Comparison of ENCODE assay signal across 17 cellular contexts in genomic region chr3:46737320-46737719, GRCh38. TPM values are rescaled to one million over a fixed set of nuclear protein-coding genes. Genes with fewer than 3 reads are reported as not detected.
A peak's percentile ranks its signal among the peaks of the same experiment; 100 is the strongest.
DNase-seq lines count a peak whose midpoint lies in the region; TF ChIP-seq lines count a peak whose summit lies in the region.
"Had no signal": no experiment of that assay in that cellular context is flagged by ENCODE, and none has a peak within 500 bp of the region (broad histone marks: within the 10 kb centered on the region; RNA-seq: fewer than 3 reads in every experiment).

No MANE protein-coding gene starts in this region.

- H3K9me3 ChIP-seq in adrenal gland (replicated peaks in 1 of 3): no peaks in the 10 kb centered on the region
- no peaks in the 10 kb centered on the region for H3K9me3 ChIP-seq in Karpas-422 (ENCODE audit: low read length)
- H3K9me3 ChIP-seq: A549, SK-N-SH had no signal

- DNase-seq in AG20443 (ENCODE audit: low spot score): peak; percentile 10
- peak; percentile 8 for DNase-seq in NCI-H1092 treated with DMSO at 0.1 percent for 48 hours (lab: John Stamatoyannopoulos, UW)
- DNase-seq in mesenteric fat pad (ENCODE audit: low spot score): peak; percentile 51
- DNase-seq in activated CD4-positive, alpha-beta T cell treated with anti-CD3 and anti-CD28 coated beads for 4 hours: no peak
- no peak for DNase-seq in adrenal gland
- no peak for DNase-seq in Karpas-422
- no peak for DNase-seq in T-helper 2 cell
- DNase-seq: AML-193, NCI-H1048, NCI-H187, NCI-H510A, PC-9, SK-N-SH had no signal

- H3K4me2 ChIP-seq in Karpas-422 (ENCODE audit: low read depth, low read length, poor library complexity, severe bottlenecking): no peak overlapping the region
- H3K4me2 ChIP-seq: A549, PC-9, SK-N-SH had no signal

- 24 to 47% (median 41%) methylated on average over 2 to 4 of the region's 4 CpGs for WGBS in adrenal gland, 4 donors

- no peak for TF ChIP-seq CTCF in VCaP (conservative IDR thresholded peaks at IDR 0.05)
- TF ChIP-seq CTCF in adrenal gland (IDR thresholded peaks at IDR 0.05): no peak

- H3K9me2 ChIP-seq in Karpas-422 (replicated peaks; ENCODE audit: insufficient read depth, low read length): no peaks in the 10 kb centered on the region
- H3K9me2 ChIP-seq: SK-N-SH had no signal

- intact Hi-C loops in adrenal gland (cut with DNase I): no loop called here

- H3K4me3 ChIP-seq in adrenal gland (no peak overlapping the region), Karpas-422 (ENCODE audit: low read length) (no peak overlapping the region)
- H3K4me3 ChIP-seq: A549, GM12878, PC-9 had no signal

- H3K4me1 ChIP-seq in adrenal gland (replicated peaks in 1 of 2) (no peaks in the 10 kb centered on the region), Karpas-422 (ENCODE audit: low read length) (no peaks in the 10 kb centered on the region)
- H3K4me1 ChIP-seq: A549 had no signal

- H3K27me3 ChIP-seq in adrenal gland (no peaks in the 10 kb centered on the region), Karpas-422 (ENCODE audit: low read length) (no peaks in the 10 kb centered on the region; the same call in 1 of the 2 replicates)

- H2AFZ ChIP-seq in Karpas-422 (ENCODE audit: low read length): no peak overlapping the region
- H2AFZ ChIP-seq: PC-9 had no signal

- no peaks in the 10 kb centered on the region for H3K79me2 ChIP-seq in Karpas-422 (ENCODE audit: low read length)

- no peak for TF ChIP-seq POLR2A in adrenal gland (IDR thresholded peaks at IDR 0.05)

- no peak overlapping the region for H3K9ac ChIP-seq in Karpas-422 (ENCODE audit: low read length)
- H3K9ac ChIP-seq: SK-N-SH had no signal

- no peaks in the 10 kb centered on the region for H4K20me1 ChIP-seq in Karpas-422 (ENCODE audit: insufficient read depth, low read depth, low read length)

- no peaks in the 10 kb centered on the region for H3K36me3 ChIP-seq in adrenal gland (replicated peaks in 1 of 2)
- H3K36me3 ChIP-seq in Karpas-422 (ENCODE audit: insufficient read depth, low read length): no peaks in the 10 kb centered on the region

- H3K27ac ChIP-seq in VCaP (peak overlapping the region; percentile 43), adrenal gland (no peak overlapping the region), Karpas-422 (ENCODE audit: low read length) (no peak overlapping the region)
- H3K27ac ChIP-seq: A549, PC-9 had no signal

RNA-seq across cellular contexts. Expression of gene PRSS50, which starts 19.7 kb away (rescaled TPM):
- total RNA-seq in mesenteric fat pad (not detected), adrenal gland (under 1 TPM in 4 of 8 donors, not detected in 4; 0.07 to 0.30 (median 0.12) TPM)
- 1 to 10 TPM in 1 of 3 donors, under 1 TPM in 2; 0.20 to 1.9 (median 0.61) TPM for polyA plus RNA-seq in adrenal gland
- total RNA-seq in Karpas-422 (2014; rRNA removed; shearing (Covaris generic); ENCODE audit: low replicate concordance): not detected in 2 replicates
- total RNA-seq: G401, GM12878 had no signal
- polyA plus RNA-seq: A549, SK-N-SH had no signal

RNA-seq across cellular contexts. Expression of gene TMIE, which starts 36.1 kb away (rescaled TPM):
- total RNA-seq in mesenteric fat pad (0.19 TPM), adrenal gland (1 to 10 TPM in 5 of 8 donors, under 1 TPM in 3; 0.30 to 2.6 (median 1.2) TPM)
- 10 to 100 TPM in 1 of 3 donors, 1 to 10 TPM in 2; 4.1 to 21.4 (median 5.4) TPM for polyA plus RNA-seq in adrenal gland
- total RNA-seq in Karpas-422 (2014; rRNA removed; shearing (Covaris generic); ENCODE audit: low replicate concordance): not detected in 2 replicates
- total RNA-seq: G401, GM12878 had no signal
- polyA plus RNA-seq: GM12878 had no signal

RNA-seq across cellular contexts. Expression of gene ALS2CL, which starts 43.8 kb away (rescaled TPM):
- 8.4 TPM for total RNA-seq in mesenteric fat pad
- 10 to 100 TPM in 4 of 8 donors, 1 to 10 TPM in 4; 2.6 to 15.6 (median 10.1) TPM for total RNA-seq in adrenal gland
- polyA plus RNA-seq in adrenal gland: 10 to 100 TPM in 2 of 3 donors, 1 to 10 TPM in 1; 1.5 to 48.3 (median 36.8) TPM
- total RNA-seq in Karpas-422 (2014; rRNA removed; shearing (Covaris generic); ENCODE audit: low replicate concordance): not detected in 2 replicates

Comparison
In these comparisons a context has a peak if more than half of its experiments do, and no peak if none do; other contexts are left out.
1. DNase-seq: peak in AG20443 (single experiment), NCI-H1092 treated with DMSO at 0.1 percent for 48 hours (single experiment) and mesenteric fat pad (single experiment); none in activated CD4-positive, alpha-beta T cell treated with anti-CD3 and anti-CD28 coated beads for 4 hours (0 of 2), adrenal gland (0 of 7), Karpas-422 (single experiment) and T-helper 2 cell (0 of 5).